ENCODE assay signal across 37 cellular contexts in the genomic region with DNA sequence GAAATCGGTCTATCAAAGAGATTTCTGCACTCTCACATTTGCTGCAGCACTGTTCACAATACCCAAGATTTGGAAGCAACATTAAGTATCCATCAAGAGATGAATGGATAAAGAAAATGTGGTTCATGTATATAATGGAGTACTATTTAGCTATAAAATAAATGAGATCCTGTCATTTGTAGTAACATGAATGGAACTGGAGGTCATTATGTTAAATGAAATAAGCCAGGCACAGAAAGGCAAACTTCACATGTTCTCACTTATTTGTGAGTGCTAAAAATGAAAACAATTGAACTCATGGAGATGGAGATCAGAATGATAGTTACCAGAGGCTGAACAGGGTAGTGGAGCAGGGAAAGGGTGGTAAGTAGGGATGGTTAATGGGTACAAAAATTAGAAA. TPM values are rescaled to one million over a fixed set of nuclear protein-coding genes. Genes with fewer than 3 reads are reported as not detected.
"Had no signal": no experiment of that assay in that cellular context is flagged by ENCODE, and none has a peak within 500 bp of the region (broad histone marks: within the 10 kb centered on the region; RNA-seq: fewer than 3 reads in every experiment).

No MANE protein-coding gene starts in this region.

- H3K4me3 ChIP-seq: adrenal gland, body of pancreas, breast epithelium had no signal

- H3K27ac Mint-ChIP-seq: activated B cell treated with CpG ODN at 0.5 μM for 24 hours; activated CD4-positive, alpha-beta memory T cell treated with anti-CD3 and anti-CD28 coated beads for 36 hours; activated CD4-positive, alpha-beta T cell treated with anti-CD3 and anti-CD28 coated beads, Interleukin-2, amount 10 ng/mL, durations not matched to agents 24 days and 14 days; activated CD8-positive, alpha-beta T cell treated with anti-CD3 and anti-CD28 coated beads for 36 hours; activated naive CD4-positive, alpha-beta T cell treated with anti-CD3 and anti-CD28 coated beads for 36 hours; activated naive CD4-positive, alpha-beta T cell treated with anti-CD3 and anti-CD28 coated beads, Interleukin-2, amount 50 U/mL, for 72 hours; activated naive CD8-positive, alpha-beta T cell treated with anti-CD3 and anti-CD28 coated beads for 36 hours; activated T-cell treated with anti-CD3 and anti-CD28 coated beads, Interleukin-2, amount 50 U/mL, for 72 hours; activated T-helper 1 cell treated with anti-CD3 and anti-CD28 coated beads, Interleukin-12 subunit alpha, Interleukin-12 subunit beta, Interleukin-2, Interleukin-4 antibody, amounts not matched to agents 30 ng/mL and 10 ng/mL and 1 ng/mL, durations not matched to agents 14 hours and 24 hours and 36 hours; activated T-helper 17 cell treated with anti-CD3 and anti-CD28 coated beads, Interleukin-2, amount 50 U/mL, for 72 hours; T-helper 1 cell treated with Interleukin-12 subunit alpha and Interleukin-12 subunit beta and Interleukin-4 antibody, amounts not matched to agents 30 μg/mL and 1 μg/mL, for 36 hours; T-helper 2 cell treated with Interferon-gamma antibody and Interleukin-4, amounts not matched to agents 5 μg/mL and 100 μg/mL, for 36 hours had no signal

- H3K27me3 ChIP-seq: body of pancreas, breast epithelium had no signal

- H3K9me3 ChIP-seq: adrenal gland, body of pancreas, breast epithelium had no signal

- H3K4me3 Mint-ChIP-seq: activated B cell treated with CpG ODN at 0.5 μM for 24 hours; activated CD4-positive, alpha-beta memory T cell treated with anti-CD3 and anti-CD28 coated beads for 36 hours; activated CD4-positive, alpha-beta T cell treated with anti-CD3 and anti-CD28 coated beads, Interleukin-2, amount 10 ng/mL, durations not matched to agents 24 days and 14 days; activated CD8-positive, alpha-beta T cell treated with anti-CD3 and anti-CD28 coated beads for 36 hours; activated naive CD4-positive, alpha-beta T cell treated with anti-CD3 and anti-CD28 coated beads for 36 hours; activated naive CD8-positive, alpha-beta T cell treated with anti-CD3 and anti-CD28 coated beads for 36 hours; activated T-cell treated with anti-CD3 and anti-CD28 coated beads, Interleukin-2, amount 50 U/mL, for 4 hours; activated T-cell treated with anti-CD3 and anti-CD28 coated beads, Interleukin-2, amount 50 U/mL, for 72 hours; activated T-helper 1 cell treated with anti-CD3 and anti-CD28 coated beads, Interleukin-12 subunit alpha, Interleukin-12 subunit beta, Interleukin-2, Interleukin-4 antibody, amounts not matched to agents 30 ng/mL and 10 ng/mL and 1 ng/mL, durations not matched to agents 14 hours and 24 hours and 36 hours; activated T-helper 17 cell treated with anti-CD3 and anti-CD28 coated beads, Interleukin-2, amount 50 U/mL, for 72 hours; T-helper 1 cell treated with Interleukin-12 subunit alpha and Interleukin-12 subunit beta and Interleukin-4 antibody, amounts not matched to agents 30 μg/mL and 1 μg/mL, for 36 hours; T-helper 2 cell treated with Interferon-gamma antibody and Interleukin-4, amounts not matched to agents 5 μg/mL and 100 μg/mL, for 36 hours had no signal

- FAIRE-seq: astrocyte, TTC549 had no signal

- DNase-seq: activated B cell treated with CpG ODN at 0.5 μM for 24 hours; activated CD4-positive, alpha-beta memory T cell treated with anti-CD3 and anti-CD28 coated beads for 36 hours; activated CD4-positive, alpha-beta T cell treated with anti-CD3 and anti-CD28 coated beads for 4 hours; activated CD4-positive, alpha-beta T cell treated with anti-CD3 and anti-CD28 coated beads, Interleukin-2, amount 10 ng/mL, durations not matched to agents 24 days and 14 days; activated CD4-positive, alpha-beta T cell treated with anti-CD3 and anti-CD28 coated beads, Interleukin-2, amount 50 U/mL, for 1 hour; activated CD4-positive, alpha-beta T cell treated with anti-CD3 and anti-CD28 coated beads, Interleukin-2, amount 50 U/mL, for 4 hours; activated CD4-positive, CD25-positive, alpha-beta regulatory T cell treated with anti-CD3 and anti-CD28 coated beads, Interleukin-2, amount 50 U/mL, for 72 hours; activated CD8-positive, alpha-beta memory T cell treated with anti-CD3 and anti-CD28 coated beads, Interleukin-2, amount 50 U/mL, for 4 hours; activated CD8-positive, alpha-beta T cell treated with anti-CD3 and anti-CD28 coated beads for 36 hours; activated effector memory CD4-positive, alpha-beta T cell treated with anti-CD3 and anti-CD28 coated beads, Interleukin-2, amount 50 U/mL, for 16 hours; activated gamma-delta T cell treated with Interleukin-2 at 50 U/mL for 16 hours; activated naive CD4-positive, alpha-beta T cell; activated naive CD4-positive, alpha-beta T cell treated with anti-CD3 and anti-CD28 coated beads for 36 hours; activated naive CD4-positive, alpha-beta T cell treated with anti-CD3 and anti-CD28 coated beads, Interleukin-2, amount 50 U/mL, for 16 hours; activated naive CD8-positive, alpha-beta T cell treated with anti-CD3 and anti-CD28 coated beads for 36 hours; activated T-cell treated with anti-CD3 and anti-CD28 coated beads for 4 hours; activated T-cell treated with anti-CD3 and anti-CD28 coated beads, Interleukin-2, amount 50 U/mL, for 1 hour; activated T-cell treated with anti-CD3 and anti-CD28 coated beads, Interleukin-2, amount 50 U/mL, for 4 hours; activated T-cell treated with anti-CD3 and anti-CD28 coated beads, Interleukin-2, amount 50 U/mL, for 72 hours; adrenal gland; amniotic stem cell; aorta; body of pancreas; brain microvascular endothelial cell; central memory CD4-positive, alpha-beta T cell; T-helper 1 cell; T-helper 2 cell; T-helper 9 cell had no signal

- H3K4me1 ChIP-seq: adrenal gland, breast epithelium had no signal

- H3K4me1 Mint-ChIP-seq: activated B cell treated with CpG ODN at 0.5 μM for 24 hours; activated CD4-positive, alpha-beta T cell treated with anti-CD3 and anti-CD28 coated beads, Interleukin-2, amount 10 ng/mL, durations not matched to agents 24 days and 14 days; activated naive CD8-positive, alpha-beta T cell treated with anti-CD3 and anti-CD28 coated beads for 36 hours; activated T-helper 17 cell treated with anti-CD3 and anti-CD28 coated beads, Interleukin-2, amount 50 U/mL, for 72 hours had no signal

- H3K36me3 ChIP-seq: adrenal gland, brain microvascular endothelial cell, breast epithelium had no signal

- H3K27ac ChIP-seq: adrenal gland, body of pancreas, brain microvascular endothelial cell, breast epithelium, VCaP had no signal

- H3K36me3 Mint-ChIP-seq: activated CD4-positive, alpha-beta memory T cell treated with anti-CD3 and anti-CD28 coated beads for 36 hours; activated naive CD4-positive, alpha-beta T cell treated with anti-CD3 and anti-CD28 coated beads, Interleukin-2, amount 50 U/mL, for 72 hours; activated naive CD8-positive, alpha-beta T cell treated with anti-CD3 and anti-CD28 coated beads for 36 hours had no signal

- H3K9me3 Mint-ChIP-seq: activated B cell treated with CpG ODN at 0.5 μM for 24 hours; activated CD4-positive, alpha-beta memory T cell treated with anti-CD3 and anti-CD28 coated beads for 36 hours; activated CD4-positive, alpha-beta T cell treated with anti-CD3 and anti-CD28 coated beads, Interleukin-2, amount 10 ng/mL, durations not matched to agents 24 days and 14 days; activated CD8-positive, alpha-beta T cell treated with anti-CD3 and anti-CD28 coated beads for 36 hours; activated naive CD4-positive, alpha-beta T cell treated with anti-CD3 and anti-CD28 coated beads for 36 hours; activated naive CD4-positive, alpha-beta T cell treated with anti-CD3 and anti-CD28 coated beads, Interleukin-2, amount 50 U/mL, for 72 hours; activated naive CD8-positive, alpha-beta T cell treated with anti-CD3 and anti-CD28 coated beads for 36 hours; activated T-cell treated with anti-CD3 and anti-CD28 coated beads, Interleukin-2, amount 50 U/mL, for 4 hours; activated T-cell treated with anti-CD3 and anti-CD28 coated beads, Interleukin-2, amount 50 U/mL, for 72 hours; activated T-helper 1 cell treated with anti-CD3 and anti-CD28 coated beads, Interleukin-12 subunit alpha, Interleukin-12 subunit beta, Interleukin-2, Interleukin-4 antibody, amounts not matched to agents 30 ng/mL and 10 ng/mL and 1 ng/mL, durations not matched to agents 14 hours and 24 hours and 36 hours; activated T-helper 17 cell treated with anti-CD3 and anti-CD28 coated beads, Interleukin-2, amount 50 U/mL, for 72 hours; T-helper 1 cell treated with Interleukin-12 subunit alpha and Interleukin-12 subunit beta and Interleukin-4 antibody, amounts not matched to agents 30 μg/mL and 1 μg/mL, for 36 hours; T-helper 2 cell treated with Interferon-gamma antibody and Interleukin-4, amounts not matched to agents 5 μg/mL and 100 μg/mL, for 36 hours had no signal

RNA-seq across cellular contexts. Expression of a gene that starts 17.0 kb away (rescaled TPM):
- total RNA-seq: activated B cell treated with CpG ODN at 0.5 μM for 24 hours; activated CD4-positive, alpha-beta memory T cell treated with anti-CD3 and anti-CD28 coated beads for 36 hours; activated CD4-positive, alpha-beta T cell treated with anti-CD3 and anti-CD28 coated beads, Interleukin-2, amount 10 ng/mL, durations not matched to agents 24 days and 14 days; activated T-helper 1 cell treated with anti-CD3 and anti-CD28 coated beads, Interleukin-12 subunit alpha, Interleukin-12 subunit beta, Interleukin-2, Interleukin-4 antibody, amounts not matched to agents 30 ng/mL and 10 ng/mL and 1 ng/mL, durations not matched to agents 14 hours and 24 hours and 36 hours had no signal
